Comparison of ENCODE assay signal across 1 cellular context in genomic region chr19:17555929-17556813, GRCh38.
TF ChIP-seq lines count a peak whose summit lies in the region.

No MANE protein-coding gene starts in this region.

TF ChIP-seq in K562, 482 proteins besides CTCF, POLR2A, EP300 and RAD21 (continues in another document):
- TF ChIP-seq EP400 (IDR thresholded peaks at IDR 0.05), result peak; percentile 64; the same call in 1 of the 2 replicates
- TF ChIP-seq CBX8 (IDR thresholded peaks at IDR 0.05; ENCODE audit: borderline replicate concordance, extremely low read depth, low read depth, low read length, poor library complexity, severe bottlenecking), result no peak
- TF ChIP-seq SMC3 (conservative IDR thresholded peaks at IDR 0.05; ENCODE audit: insufficient read depth, low read depth, low read length), result 0 out of 2 replicates have a peak, but pooled peaks have one; percentile 7
- TF ChIP-seq SNIP1 (IDR thresholded peaks at IDR 0.05; ENCODE audit: low read depth), result no peak
- no peak for TF ChIP-seq C11orf30 (IDR thresholded peaks at IDR 0.05; ENCODE audit: low read depth)
- TF ChIP-seq, protein P1, sequence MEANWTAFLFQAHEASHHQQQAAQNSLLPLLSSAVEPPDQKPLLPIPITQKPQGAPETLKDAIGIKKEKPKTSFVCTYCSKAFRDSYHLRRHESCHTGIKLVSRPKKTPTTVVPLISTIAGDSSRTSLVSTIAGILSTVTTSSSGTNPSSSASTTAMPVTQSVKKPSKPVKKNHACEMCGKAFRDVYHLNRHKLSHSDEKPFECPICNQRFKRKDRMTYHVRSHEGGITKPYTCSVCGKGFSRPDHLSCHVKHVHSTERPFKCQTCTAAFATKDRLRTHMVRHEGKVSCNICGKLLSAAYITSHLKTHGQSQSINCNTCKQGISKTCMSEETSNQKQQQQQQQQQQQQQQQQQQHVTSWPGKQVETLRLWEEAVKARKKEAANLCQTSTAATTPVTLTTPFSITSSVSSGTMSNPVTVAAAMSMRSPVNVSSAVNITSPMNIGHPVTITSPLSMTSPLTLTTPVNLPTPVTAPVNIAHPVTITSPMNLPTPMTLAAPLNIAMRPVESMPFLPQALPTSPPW (CRISPR knock-in tag; IDR thresholded peaks at IDR 0.05), result peak; percentile 11
- peak in 1 of 2 experiments; percentile 55; a peak in 1 of 4 replicates for TF ChIP-seq FOXA3 (CRISPR knock-in tag; conservative IDR thresholded peaks at IDR 0.05 in 1 of 2, IDR thresholded peaks at IDR 0.05 in 1 of 2)
- TF ChIP-seq ZNF12 (CRISPR knock-in tag; IDR thresholded peaks at IDR 0.05), result 0 out of 2 replicates have a peak, but pooled peaks have one; percentile 60
- TF ChIP-seq SIN3A (IDR thresholded peaks at IDR 0.05; ENCODE audit: borderline replicate concordance in 2 of 2, control insufficient read depth in 1 of 2, low read depth in 2 of 2, low read length in 2 of 2), result peak; percentile 28 to 53; a peak in 1 of 4 replicates
- TF ChIP-seq ZFX (CRISPR knock-in tag; IDR thresholded peaks at IDR 0.05), result peak; percentile 35
- TF ChIP-seq RBM14 (IDR thresholded peaks at IDR 0.05; ENCODE audit: borderline replicate concordance, insufficient read depth, low read depth, low read length), result 0 out of 2 replicates have a peak, but pooled peaks have one; percentile 36
- TF ChIP-seq KLF13 (tag; IDR thresholded peaks at IDR 0.05; ENCODE audit: borderline replicate concordance, low read depth), result 0 out of 2 replicates have a peak, but pooled peaks have one; percentile 11
- TF ChIP-seq PRPF4 (IDR thresholded peaks at IDR 0.05; ENCODE audit: insufficient read depth, low read depth, low read length, poor library complexity, severe bottlenecking), result no peak
- TF ChIP-seq NR2C2 (CRISPR knock-in tag; IDR thresholded peaks at IDR 0.05), result peak; percentile 42; the same call in 1 of the 2 replicates
- peak; percentile 70 for TF ChIP-seq NR2C2 (tag; IDR thresholded peaks at IDR 0.05)
- TF ChIP-seq SAP30 (IDR thresholded peaks at IDR 0.05; ENCODE audit: borderline replicate concordance, insufficient read depth, low read depth, low read length, poor library complexity, severe bottlenecking), result peak; percentile 62
- TF ChIP-seq, protein P2, sequence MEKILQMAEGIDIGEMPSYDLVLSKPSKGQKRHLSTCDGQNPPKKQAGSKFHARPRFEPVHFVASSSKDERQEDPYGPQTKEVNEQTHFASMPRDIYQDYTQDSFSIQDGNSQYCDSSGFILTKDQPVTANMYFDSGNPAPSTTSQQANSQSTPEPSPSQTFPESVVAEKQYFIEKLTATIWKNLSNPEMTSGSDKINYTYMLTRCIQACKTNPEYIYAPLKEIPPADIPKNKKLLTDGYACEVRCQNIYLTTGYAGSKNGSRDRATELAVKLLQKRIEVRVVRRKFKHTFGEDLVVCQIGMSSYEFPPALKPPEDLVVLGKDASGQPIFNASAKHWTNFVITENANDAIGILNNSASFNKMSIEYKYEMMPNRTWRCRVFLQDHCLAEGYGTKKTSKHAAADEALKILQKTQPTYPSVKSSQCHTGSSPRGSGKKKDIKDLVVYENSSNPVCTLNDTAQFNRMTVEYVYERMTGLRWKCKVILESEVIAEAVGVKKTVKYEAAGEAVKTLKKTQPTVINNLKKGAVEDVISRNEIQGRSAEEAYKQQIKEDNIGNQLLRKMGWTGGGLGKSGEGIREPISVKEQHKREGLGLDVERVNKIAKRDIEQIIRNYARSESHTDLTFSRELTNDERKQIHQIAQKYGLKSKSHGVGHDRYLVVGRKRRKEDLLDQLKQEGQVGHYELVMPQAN (IDR thresholded peaks at IDR 0.05; ENCODE audit: borderline replicate concordance), result peak; percentile 60; the same call in 1 of the 2 replicates
- TF ChIP-seq PPARD (CRISPR knock-in tag; IDR thresholded peaks at IDR 0.05), result no peak
- TF ChIP-seq PHF20 (IDR thresholded peaks at IDR 0.05; ENCODE audit: partially characterized antibody), result peak; percentile 45
- peak; percentile 65 for TF ChIP-seq U2AF1 (optimal IDR thresholded peaks at IDR 0.05; ENCODE audit: low read depth, low read length)
- TF ChIP-seq RBBP5 (IDR thresholded peaks at IDR 0.05; ENCODE audit: borderline replicate concordance, insufficient read depth, low read length, poor library complexity, severe bottlenecking), result peak; percentile 75
- peak; percentile 53; the same call in 1 of the 2 replicates for TF ChIP-seq SP1 (CRISPR knock-in tag; IDR thresholded peaks at IDR 0.05)
- peak; percentile 78; the same call in 1 of the 2 replicates for TF ChIP-seq HMGXB4 (CRISPR knock-in tag; IDR thresholded peaks at IDR 0.05)
- TF ChIP-seq, protein P3, sequence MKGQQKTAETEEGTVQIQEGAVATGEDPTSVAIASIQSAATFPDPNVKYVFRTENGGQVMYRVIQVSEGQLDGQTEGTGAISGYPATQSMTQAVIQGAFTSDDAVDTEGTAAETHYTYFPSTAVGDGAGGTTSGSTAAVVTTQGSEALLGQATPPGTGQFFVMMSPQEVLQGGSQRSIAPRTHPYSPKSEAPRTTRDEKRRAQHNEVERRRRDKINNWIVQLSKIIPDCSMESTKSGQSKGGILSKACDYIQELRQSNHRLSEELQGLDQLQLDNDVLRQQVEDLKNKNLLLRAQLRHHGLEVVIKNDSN (CRISPR knock-in tag; IDR thresholded peaks at IDR 0.05), result peak; percentile 35; the same call in 1 of the 2 replicates
- TF ChIP-seq ATF6 (CRISPR knock-in tag; IDR thresholded peaks at IDR 0.05), result peak; percentile 57; the same call in 1 of the 2 replicates
- peak; percentile 69; the same call in 1 of the 2 replicates for TF ChIP-seq BCOR (IDR thresholded peaks at IDR 0.05)
- peak; percentile 78; the same call in 1 of the 2 replicates for TF ChIP-seq HNRNPL (IDR thresholded peaks at IDR 0.05; ENCODE audit: low read depth, low read length)
- 0 out of 2 replicates have a peak, but pooled peaks have one; percentile 24 for TF ChIP-seq FOXK1 (CRISPR knock-in tag; IDR thresholded peaks at IDR 0.05; ENCODE audit: borderline replicate concordance)
- no peak for TF ChIP-seq ZC3H11A (IDR thresholded peaks at IDR 0.05; ENCODE audit: low read depth, low read length)
- peak in 1 of 2 experiments; percentile 60; a peak in 1 of 4 replicates for TF ChIP-seq RCOR1 (IDR thresholded peaks at IDR 0.05; ENCODE audit: borderline replicate concordance in 1 of 2, low read depth in 2 of 2, low read length in 2 of 2)
- no peak for TF ChIP-seq STAT5B (CRISPR knock-in tag; IDR thresholded peaks at IDR 0.05)
- no peak for TF ChIP-seq TAF7 (tag; IDR thresholded peaks at IDR 0.05)
- TF ChIP-seq, protein P4, sequence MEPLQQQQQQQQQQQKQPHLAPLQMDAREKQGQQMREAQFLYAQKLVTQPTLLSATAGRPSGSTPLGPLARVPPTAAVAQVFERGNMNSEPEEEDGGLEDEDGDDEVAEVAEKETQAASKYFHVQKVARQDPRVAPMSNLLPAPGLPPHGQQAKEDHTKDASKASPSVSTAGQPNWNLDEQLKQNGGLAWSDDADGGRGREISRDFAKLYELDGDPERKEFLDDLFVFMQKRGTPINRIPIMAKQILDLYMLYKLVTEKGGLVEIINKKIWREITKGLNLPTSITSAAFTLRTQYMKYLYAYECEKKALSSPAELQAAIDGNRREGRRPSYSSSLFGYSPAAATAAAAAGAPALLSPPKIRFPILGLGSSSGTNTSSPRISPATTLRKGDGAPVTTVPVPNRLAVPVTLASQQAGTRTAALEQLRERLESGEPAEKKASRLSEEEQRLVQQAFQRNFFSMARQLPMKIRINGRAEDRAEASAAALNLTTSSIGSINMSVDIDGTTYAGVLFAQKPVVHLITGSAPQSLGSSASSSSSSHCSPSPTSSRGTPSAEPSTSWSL (CRISPR knock-in tag; IDR thresholded peaks at IDR 0.05; ENCODE audit: borderline replicate concordance), result 0 out of 2 replicates have a peak, but pooled peaks have one; percentile 53
- peak; percentile 56; the same call in 1 of the 2 replicates for TF ChIP-seq GATAD2A (IDR thresholded peaks at IDR 0.05)
- TF ChIP-seq SMARCA4 (IDR thresholded peaks at IDR 0.05), result no peak
- peak; percentile 91 for TF ChIP-seq SPI1 (IDR thresholded peaks at IDR 0.05; ENCODE audit: borderline replicate concordance, low read depth, low read length)
- peak in 1 of 2 experiments; percentile 85; a peak in 2 of 4 replicates for TF ChIP-seq HDAC1 (IDR thresholded peaks at IDR 0.05)
- peak; percentile 74 for TF ChIP-seq EGR1 (conservative IDR thresholded peaks at IDR 0.05)
